In genomic region chr1:80520949-80521348, GRCh38 we compare ENCODE assay signal across 31 cellular contexts.
DNase-seq lines count a peak whose midpoint lies in the region; ATAC-seq, FAIRE-seq and TF ChIP-seq lines count a peak whose summit lies in the region.
"Had no signal": no experiment of that assay in that cellular context is flagged by ENCODE, and none has a peak within 500 bp of the region (broad histone marks: within the 10 kb centered on the region; RNA-seq: fewer than 3 reads in every experiment).

No MANE protein-coding gene starts in this region.

- TF ChIP-seq RAD21 in HepG2 (CRISPR knock-in tag; IDR thresholded peaks at IDR 0.05) (no peak), K562 (CRISPR knock-in tag; conservative IDR thresholded peaks at IDR 0.05 in 1 of 2, IDR thresholded peaks at IDR 0.05 in 1 of 2) (no peak)

- no peak overlapping the region for H3K9ac ChIP-seq in HepG2 (ENCODE audit: insufficient read depth, low read depth, low read length)
- H3K9ac ChIP-seq in K562 (ENCODE audit: insufficient read depth in 1 of 2, low read depth in 2 of 2, low read length in 2 of 2) = no peak overlapping the region
- H3K9ac ChIP-seq: BLaER1; BLaER1 treated with 17β-estradiol and CSF1 and Interleukin-3, amounts not matched to agents 10 nM and 100 nM had no signal

- H3K27ac ChIP-seq in HepG2 (ENCODE audit: extremely low read length, insufficient read depth, low read length) (no peak overlapping the region), right lobe of liver (no peak overlapping the region), K562 (ENCODE audit: extremely low read depth, low read depth, low read length) (no peak overlapping the region)
- H3K27ac ChIP-seq: 22Rv1; A549; BLaER1; BLaER1 treated with 17β-estradiol and CSF1 and Interleukin-3, amounts not matched to agents 10 nM and 100 nM; C4-2B had no signal

- DNase-seq in HepG2 (ENCODE audit: low spot score) = no peak
- no peak for DNase-seq in right lobe of liver
- no peak for DNase-seq in K562 (ENCODE audit: extremely low read depth in 1 of 4, low spot score in 3 of 4)
- DNase-seq in NCI-H1694 (lab: John Stamatoyannopoulos, UW) = no peak
- DNase-seq: 8988T; ACHN; AML-193; BE2C; C1 segment of cervical spinal cord; Caco-2; Calu3; CD4-positive, alpha-beta memory T cell; CD4-positive, alpha-beta T cell; CD4-positive, CD25-positive, alpha-beta regulatory T cell; CD8-positive, alpha-beta memory T cell; CD8-positive, alpha-beta T cell; COR-L47; DMS 273 treated with DMSO at 0.1 percent for 48 hours; DMS153; DMS53; DMS79; DMS79 treated with DMSO at 0.1 percent for 48 hours; DND-41; EL had no signal

- TF ChIP-seq CTCF in HepG2 (CRISPR knock-in tag; IDR thresholded peaks at IDR 0.05) (no peak), right lobe of liver (IDR thresholded peaks at IDR 0.05) (no peak), K562 (IDR thresholded peaks at IDR 0.05 in 2 of 3, conservative IDR thresholded peaks at IDR 0.05 in 1 of 3; ENCODE audit: insufficient read depth in 2 of 3, low read depth in 1 of 3, low read length in 3 of 3) (no peak)

- intact Hi-C loops in HepG2 (cut with micrococcal nuclease; ENCODE audit: unreplicated experiment) = no loop called here
- intact Hi-C loops in right lobe of liver (cut with DNase I) = no loop called here
- intact Hi-C loops in K562 (cut with micrococcal nuclease) = no loop called here

- BruUV-seq in HepG2 (replicated peaks; lab: Mats Ljungman, UMichigan) (no TSS peak), K562 (replicated peaks; lab: Mats Ljungman, UMichigan) (no TSS peak)

- H3K27me3 ChIP-seq in HepG2 (ENCODE audit: control insufficient read depth in 1 of 2, insufficient read depth in 2 of 2, low read length in 2 of 2) (no peaks in the 10 kb centered on the region), right lobe of liver (no peaks in the 10 kb centered on the region), K562 (ENCODE audit: control insufficient read depth in 2 of 2, insufficient read depth in 2 of 2, low read length in 2 of 2) (no peaks in the 10 kb centered on the region)
- H3K27me3 ChIP-seq: BE2C; BLaER1; BLaER1 treated with 17β-estradiol and CSF1 and Interleukin-3, amounts not matched to agents 10 nM and 100 nM had no signal

- H3K9me3 ChIP-seq in HepG2 (ENCODE audit: low read length) (peaks cover 61% of the 10 kb centered on the region), right lobe of liver (no peaks in the 10 kb centered on the region), K562 (replicated peaks; ENCODE audit: control insufficient read depth, insufficient read depth, low read depth, low read length) (0 out of 2 replicates have a peak, but pooled peaks cover 2% of the 10 kb centered on the region)
- H3K9me3 ChIP-seq: A549; BE2C; BLaER1; BLaER1 treated with 17β-estradiol and CSF1 and Interleukin-3, amounts not matched to agents 10 nM and 100 nM; Caco-2 had no signal

- 0% methylated on average over 1 of the region's 1 CpG for WGBS in HepG2 (ENCODE audit: low lambda C conversion rate)
- 83% methylated on average over 1 of the region's 1 CpG for WGBS in right lobe of liver (ENCODE audit: insufficient coverage, low coverage, low lambda C conversion rate, missing lambda C conversion rate)
- WGBS in K562 (ENCODE audit: insufficient coverage, low coverage, missing lambda C conversion rate) = no CpG with 5 or more reads among the region's 1 CpG

- POLR2A ChIA-PET in HepG2 (lab: Yijun Ruan, JAX) = no interaction called here
- POLR2A ChIA-PET in K562 (lab: Yijun Ruan, JAX) = no interaction called here

- H3K9me1 ChIP-seq in K562 (ENCODE audit: control insufficient read depth, insufficient read depth, low read length) = no peaks in the 10 kb centered on the region

- no peak for TF ChIP-seq POLR2A in HepG2 (IDR thresholded peaks at IDR 0.05; ENCODE audit: insufficient read depth in 1 of 2, low read depth in 2 of 2, low read length in 2 of 2)
- no peak for TF ChIP-seq POLR2A in right lobe of liver (IDR thresholded peaks at IDR 0.05)
- TF ChIP-seq POLR2A in K562 (conservative IDR thresholded peaks at IDR 0.05) = no peak

- H3K4me3 ChIP-seq in HepG2 (replicated peaks in 1 of 3; ENCODE audit: insufficient read depth in 1 of 3, low read depth in 2 of 3, low read length in 3 of 3) (no peak overlapping the region), right lobe of liver (no peak overlapping the region), K562 (no peak overlapping the region)
- H3K4me3 ChIP-seq: A549; BLaER1; BLaER1 treated with 17β-estradiol and CSF1 and Interleukin-3, amounts not matched to agents 10 nM and 100 nM had no signal

- H2AFZ ChIP-seq in HepG2 (ENCODE audit: low read length) = no peak overlapping the region
- H2AFZ ChIP-seq in K562 (ENCODE audit: low read depth, low read length) = no peak overlapping the region

- H4K20me1 ChIP-seq in HepG2 (ENCODE audit: insufficient read depth, low read length) (no peaks in the 10 kb centered on the region), K562 (replicated peaks; ENCODE audit: control insufficient read depth, insufficient read depth, low read length) (no peaks in the 10 kb centered on the region)
- H4K20me1 ChIP-seq: BLaER1; BLaER1 treated with 17β-estradiol and CSF1 and Interleukin-3, amounts not matched to agents 10 nM and 100 nM had no signal

- CTCF ChIA-PET in HepG2 (lab: Yijun Ruan, JAX; ENCODE audit: low intra/inter-chr PET ratio, low total read pairs) (no interaction called here), K562 (lab: Yijun Ruan, JAX; ENCODE audit: low intra/inter-chr PET ratio) (no interaction called here)

- H3K4me1 ChIP-seq in HepG2 (ENCODE audit: insufficient read depth, low read length) (no peaks in the 10 kb centered on the region), right lobe of liver (no peaks in the 10 kb centered on the region), K562 (replicated peaks in 1 of 2; ENCODE audit: control insufficient read depth in 2 of 2, insufficient read depth in 2 of 2, low read length in 2 of 2) (no peaks in the 10 kb centered on the region)
- H3K4me1 ChIP-seq: A549, BE2C, Caco-2 had no signal

- no peak for FAIRE-seq in HepG2 (lab: Jason Lieb, UNC)
- FAIRE-seq in K562 (lab: Jason Lieb, UNC) = no peak
- FAIRE-seq: A204.1, A549, D721Med had no signal

- TF ChIP-seq EP300 in HepG2 (IDR thresholded peaks at IDR 0.05; ENCODE audit: low read depth in 2 of 2, low read length in 2 of 2) (no peak), HepG2 (CRISPR knock-in tag; IDR thresholded peaks at IDR 0.05; ENCODE audit: borderline replicate concordance) (no peak), K562 (IDR thresholded peaks at IDR 0.05; ENCODE audit: low read length) (no peak)

- H3K79me2 ChIP-seq in HepG2 (ENCODE audit: insufficient read depth, low read length) = no peaks in the 10 kb centered on the region
- H3K79me2 ChIP-seq in K562 (ENCODE audit: control insufficient read depth, insufficient read depth, low read length) = no peaks in the 10 kb centered on the region

- H3K4me2 ChIP-seq in HepG2 (ENCODE audit: low read depth, low read length) = no peak overlapping the region
- H3K4me2 ChIP-seq in K562 (ENCODE audit: insufficient read depth, low read length) = no peak overlapping the region
- H3K4me2 ChIP-seq: A549; BLaER1; BLaER1 treated with 17β-estradiol and CSF1 and Interleukin-3, amounts not matched to agents 10 nM and 100 nM had no signal

- H3K36me3 ChIP-seq in HepG2 (replicated peaks in 1 of 2; ENCODE audit: control insufficient read depth in 1 of 2, insufficient read depth in 2 of 2, low read length in 2 of 2) (no peaks in the 10 kb centered on the region), right lobe of liver (no peaks in the 10 kb centered on the region), K562 (ENCODE audit: control insufficient read depth, insufficient read depth, low read length) (no peaks in the 10 kb centered on the region)
- H3K36me3 ChIP-seq: BE2C; BLaER1; BLaER1 treated with 17β-estradiol and CSF1 and Interleukin-3, amounts not matched to agents 10 nM and 100 nM had no signal

- in situ Hi-C loops in HepG2 (cut with HindIII; ENCODE audit: extremely low pct_ligation_motif_present, low pct_unique_long_range_greater_than_20kb) (no loop called here), K562 (cut with MboI) (no loop called here)

- ATAC-seq in HepG2 = no peak
- no peak for ATAC-seq in right lobe of liver
- ATAC-seq in K562 = no peak
- ATAC-seq: A549; CD8-positive, alpha-beta T cell had no signal

TF ChIP-seq in HepG2, 621 proteins besides CTCF, POLR2A, EP300 and RAD21:
- TF ChIP-seq PITX1 (CRISPR knock-in tag; IDR thresholded peaks at IDR 0.05) = no peak
- peak; percentile 97 for TF ChIP-seq HNRNPK (IDR thresholded peaks at IDR 0.05; ENCODE audit: low read depth, low read length, poor library complexity, severe bottlenecking)

TF ChIP-seq in K562, 482 proteins besides CTCF, POLR2A, EP300 and RAD21:
- TF ChIP-seq KDM4B (IDR thresholded peaks at IDR 0.05; ENCODE audit: borderline replicate concordance in 2 of 2, low read depth in 1 of 2) = no peak
- no peak for TF ChIP-seq RUNX1 (IDR thresholded peaks at IDR 0.05; ENCODE audit: low read depth)
- no peak for TF ChIP-seq ZBTB2 (IDR thresholded peaks at IDR 0.05)
- TF ChIP-seq HNRNPK (IDR thresholded peaks at IDR 0.05; ENCODE audit: low read depth, low read length, poor library complexity, severe bottlenecking) = peak; percentile 79
- peak; percentile 55 for TF ChIP-seq PCBP2 (IDR thresholded peaks at IDR 0.05; ENCODE audit: low read depth, low read length, poor library complexity, severe bottlenecking)
- TF ChIP-seq PCBP1 (IDR thresholded peaks at IDR 0.05; ENCODE audit: low read depth, low read length, poor library complexity, severe bottlenecking) = peak; percentile 56
- TF ChIP-seq HSF4 (CRISPR knock-in tag; IDR thresholded peaks at IDR 0.05; ENCODE audit: borderline replicate concordance) = no peak

Comparison
In these comparisons a context has a peak if more than half of its experiments do, and no peak if none do; other contexts are left out.
1. Of the 241 proteins assayed by ChIP-seq in both HepG2 and K562: peak only in HepG2: none; only in K562: PCBP1 and PCBP2; in both: HNRNPK; in neither: 238.